ENCODE assay signal across 10 cellular contexts in genomic region chr2:66573866-66574265, GRCh38.
DNase-seq lines count a peak whose midpoint lies in the region; ATAC-seq and TF ChIP-seq lines count a peak whose summit lies in the region.
"Had no signal": no experiment of that assay in that cellular context is flagged by ENCODE, and none has a peak within 500 bp of the region (broad histone marks: within the 10 kb centered on the region; RNA-seq: fewer than 3 reads in every experiment).

No MANE protein-coding gene starts in this region.

- no peak overlapping the region for H3K27ac ChIP-seq in right cardiac atrium (ENCODE audit: low read length)
- H3K27ac ChIP-seq in lower lobe of right lung, result peak overlapping the region; percentile 42
- H3K27ac ChIP-seq in vagina, result peak overlapping the region; percentile 95
- H3K27ac ChIP-seq: tibial artery had no signal

- H3K9me3 ChIP-seq in right cardiac atrium (ENCODE audit: control insufficient read depth, low read length) (no peaks in the 10 kb centered on the region), lower lobe of right lung (no peaks in the 10 kb centered on the region), vagina (no peaks in the 10 kb centered on the region)
- H3K9me3 ChIP-seq: tibial artery had no signal

- WGBS in right cardiac atrium, result 40% methylated on average over 8 of the region's 8 CpGs

- H3K36me3 ChIP-seq in lower lobe of right lung (peaks cover 3% of the 10 kb centered on the region), vagina (peaks cover 0 to 24% of the 10 kb centered on the region in 2 donors)

- TF ChIP-seq CTCF in astrocyte of the spinal cord (IDR thresholded peaks at IDR 0.05; ENCODE audit: low read depth, low read length), result no peak
- TF ChIP-seq CTCF in lower lobe of right lung (IDR thresholded peaks at IDR 0.05), result no peak
- TF ChIP-seq CTCF in vagina (IDR thresholded peaks at IDR 0.05), result no peak

- no peaks in the 10 kb centered on the region for H3K4me1 ChIP-seq in right cardiac atrium (ENCODE audit: control insufficient read depth, insufficient read depth, low read length)
- peaks cover 40% of the 10 kb centered on the region for H3K4me1 ChIP-seq in lower lobe of right lung
- peaks cover 20% of the 10 kb centered on the region for H3K4me1 ChIP-seq in vagina

- H3K27me3 ChIP-seq in right cardiac atrium (ENCODE audit: control insufficient read depth, insufficient read depth) (no peaks in the 10 kb centered on the region), lower lobe of right lung (ENCODE audit: low read depth) (peaks cover 43% of the 10 kb centered on the region), vagina (no peaks in the 10 kb centered on the region)

- intact Hi-C loops in right cardiac atrium (cut with DNase I), result loop anchor here in 3 of 4 donors (10.0 kb wide), 3 partner anchors 149 to 1271 kb away; no protein-coding TSS in a partner anchor
- intact Hi-C loops in Right ventricle myocardium superior (cut with DNase I), result loop anchor here (5.0 kb wide), 1 partner anchor 142 kb away; no protein-coding TSS in a partner anchor
- intact Hi-C loops in lower lobe of right lung (cut with DNase I), result loop anchor here (10.0 kb wide), 1 partner anchor 129 kb away; no protein-coding TSS in a partner anchor
- intact Hi-C loops in vagina (cut with DNase I), result no loop called here
- intact Hi-C loops in head of caudate nucleus (cut with DNase I), result loop anchor here (2.0 kb wide), 1 partner anchor 141 kb away; no protein-coding TSS in a partner anchor

- DNase-seq in right cardiac atrium, result no peak
- DNase-seq in Right ventricle myocardium superior, result no peak
- peak; percentile 29 for DNase-seq in astrocyte of the spinal cord (ENCODE audit: low read depth, low spot score)
- no peak for DNase-seq in lower lobe of right lung
- DNase-seq in vagina (ENCODE audit: extremely low spot score in 2 of 2), result no peak
- DNase-seq in head of caudate nucleus, result no peak
- no peak for DNase-seq in D341Med (ENCODE audit: low spot score)
- no peak for DNase-seq in cerebellar nuclear complex (lab: John Stamatoyannopoulos, UW)
- DNase-seq: SW 1271, tibial artery had no signal

- ATAC-seq in right cardiac atrium (no peak), Right ventricle myocardium superior (ENCODE audit: poor library complexity) (no peak), lower lobe of right lung (no peak)

- no peak for TF ChIP-seq POLR2A in vagina (IDR thresholded peaks at IDR 0.05)

- peak overlapping the region; percentile 33 for H3K4me3 ChIP-seq in right cardiac atrium (ENCODE audit: low read length)
- peak overlapping the region; percentile 8 for H3K4me3 ChIP-seq in astrocyte of the spinal cord (ENCODE audit: low read depth, low read length)
- H3K4me3 ChIP-seq in lower lobe of right lung, result no peak overlapping the region
- H3K4me3 ChIP-seq in vagina, result peak overlapping the region in 1 of 2 donors; percentile 53

- in situ Hi-C loops in astrocyte of the spinal cord (cut with HindIII; ENCODE audit: low sequenced_read_pairs), result loop anchor here (25.0 kb wide), 1 partner anchor 137 kb away; the partner anchor contains the start of gene MEIS1
